ENCODE assay signal across 8 cellular contexts in genomic region chr13:37059136-37059847, GRCh38. TPM values are rescaled to one million over a fixed set of nuclear protein-coding genes. Genes with fewer than 3 reads are reported as not detected.
A peak's percentile ranks its signal among the peaks of the same experiment; 100 is the strongest.
DNase-seq lines count a peak whose midpoint lies in the region; ATAC-seq, FAIRE-seq and TF ChIP-seq lines count a peak whose summit lies in the region.

Gene SUPT20H (minus strand): TSS chr13:37059688. CDS start chr13:37051490, 8,198 bp downstream.

- peak within 1 kb of the TSS; percentile 76 for H2AK5ac ChIP-seq in trophoblast cell (ENCODE audit: low read length)

- H3K27me3 ChIP-seq in adipocyte (replicated peaks; ENCODE audit: control insufficient read depth, insufficient read depth, low read length): no peaks in the 10 kb centered on the region
- no peaks in the 10 kb centered on the region for H3K27me3 ChIP-seq in cardiac muscle cell
- H3K27me3 ChIP-seq in trophoblast cell (ENCODE audit: insufficient read depth, low read length): no peaks in the 10 kb centered on the region
- H3K27me3 ChIP-seq in tibial nerve: no peaks in the 10 kb centered on the region

- peaks cover 11% of the 10 kb centered on the region for H3K4me1 ChIP-seq in adipocyte (ENCODE audit: control insufficient read depth, insufficient read depth, low read length)
- peaks cover 5% of the 10 kb centered on the region for H3K4me1 ChIP-seq in cardiac muscle cell (ENCODE audit: low read depth)
- H3K4me1 ChIP-seq in trophoblast cell (ENCODE audit: control insufficient read depth in 1 of 2, insufficient read depth in 2 of 2, low read length in 2 of 2): peaks cover 0 to 4% of the 10 kb centered on the region in 2 experiments
- H3K4me1 ChIP-seq in tibial nerve: peaks cover 0 to 32% (median 0%) of the 10 kb centered on the region in 4 donors

- H2BK5ac ChIP-seq in trophoblast cell (ENCODE audit: low read depth, low read length, poor library complexity): peak within 1 kb of the TSS; percentile 62

- H3K36me3 ChIP-seq in adipocyte (ENCODE audit: control insufficient read depth, insufficient read depth, low read length, severe bottlenecking) (peaks cover 4% of the 10 kb centered on the region), cardiac muscle cell (no peaks in the 10 kb centered on the region), trophoblast cell (ENCODE audit: control insufficient read depth in 1 of 2, insufficient read depth in 2 of 2, low read length in 2 of 2) (peaks cover 4 to 5% of the 10 kb centered on the region in 2 experiments), tibial nerve (peaks cover 0 to 8% (median 0%) of the 10 kb centered on the region in 3 donors)

- H3K27ac ChIP-seq in cardiac muscle cell: peak within 1 kb of the TSS; percentile 84
- peak within 1 kb of the TSS; percentile 40 for H3K27ac ChIP-seq in trophoblast cell (ENCODE audit: low read depth, low read length)
- H3K27ac ChIP-seq in tibial nerve: peak within 1 kb of the TSS; percentile 85 to 98 (median 90)

- peak within 1 kb of the TSS; percentile 52 for H3K4ac ChIP-seq in trophoblast cell (ENCODE audit: low read depth, low read length)

- H2AFZ ChIP-seq in trophoblast cell (ENCODE audit: insufficient read depth, low read length, poor library complexity): peak within 1 kb of the TSS; percentile 75

- TF ChIP-seq POLR2A in GM12892 (IDR thresholded peaks at IDR 0.05; ENCODE audit: low read depth, low read length): peak; percentile 90
- peak; percentile 54 to 82 for TF ChIP-seq POLR2A in tibial nerve (IDR thresholded peaks at IDR 0.05)

- no peak within 1 kb of the TSS for H3K23ac ChIP-seq in trophoblast cell (ENCODE audit: low read length)

- no peak within 1 kb of the TSS for H2BK12ac ChIP-seq in trophoblast cell (ENCODE audit: low read length)

- peak within 1 kb of the TSS; percentile 68 for H3K4me2 ChIP-seq in trophoblast cell (ENCODE audit: low read length)

- H3K9me3 ChIP-seq in adipocyte (ENCODE audit: control insufficient read depth, low read length) (no peaks in the 10 kb centered on the region), cardiac muscle cell (ENCODE audit: low read depth) (no peaks in the 10 kb centered on the region), trophoblast cell (ENCODE audit: insufficient read depth, low read depth, low read length) (no peaks in the 10 kb centered on the region), tibial nerve (no peaks in the 10 kb centered on the region)

- H4K8ac ChIP-seq in trophoblast cell (ENCODE audit: low read depth, low read length): peak within 1 kb of the TSS; percentile 98

- peaks cover 4% of the 10 kb centered on the region for H3K79me1 ChIP-seq in trophoblast cell (ENCODE audit: low read length)

- TF ChIP-seq EP300 in tibial nerve (IDR thresholded peaks at IDR 0.05): peak in 1 of 2 donors; percentile 93

- peak within 1 kb of the TSS; percentile 92 for H3K4me3 ChIP-seq in adipocyte (ENCODE audit: low read length)
- peak within 1 kb of the TSS; percentile 59 for H3K4me3 ChIP-seq in cardiac muscle cell
- H3K4me3 ChIP-seq in trophoblast cell (ENCODE audit: low read depth, low read length): peak within 1 kb of the TSS; percentile 97
- peak within 1 kb of the TSS; percentile 82 to 97 (median 85) for H3K4me3 ChIP-seq in tibial nerve

- TF ChIP-seq CTCF in cardiac muscle cell (IDR thresholded peaks at IDR 0.05; ENCODE audit: low read depth, low read length): no peak
- TF ChIP-seq CTCF in tibial nerve (IDR thresholded peaks at IDR 0.05): peak in 1 of 5 experiments; percentile 38

- ATAC-seq in HG02798 (IDR thresholded peaks at IDR 0.05; ENCODE audit: poor library complexity, unreplicated experiment): peak; percentile 99

- H4K12ac ChIP-seq in trophoblast cell (ENCODE audit: low read depth, low read length): peak within 1 kb of the TSS; percentile 66

- WGBS in trophoblast cell (ENCODE audit: extremely low coverage, insufficient coverage, insufficient read length): no CpG with 5 or more reads among the region's 63 CpGs
- 0 to 1% methylated on average over 31 to 40 of the region's 63 CpGs for WGBS in tibial nerve, 2 donors

- peak within 1 kb of the TSS; percentile 85 for H3K9ac ChIP-seq in adipocyte (ENCODE audit: low read length)
- H3K9ac ChIP-seq in trophoblast cell (ENCODE audit: low read length): peak within 1 kb of the TSS; percentile 85

- H3K18ac ChIP-seq in trophoblast cell (ENCODE audit: low read length): peak within 1 kb of the TSS; percentile 92

- H3K14ac ChIP-seq in trophoblast cell (ENCODE audit: low read length): peak within 1 kb of the TSS; percentile 95

- peaks cover 14% of the 10 kb centered on the region for H3K79me2 ChIP-seq in trophoblast cell (ENCODE audit: control insufficient read depth, insufficient read depth, low read length, poor library complexity)

- no peak within 1 kb of the TSS for H2BK120ac ChIP-seq in trophoblast cell (ENCODE audit: insufficient read depth, low read length, poor library complexity)

- peak; percentile 96 for FAIRE-seq in GM12892 (lab: Jason Lieb, UNC)

- peak within 1 kb of the TSS; percentile 72 for H4K91ac ChIP-seq in trophoblast cell (ENCODE audit: low read depth, low read length)

- DNase-seq in GM12892 (ENCODE audit: insufficient read length) (peak; percentile 57), NCI-H1417 treated with DMSO at 0.1 percent for 48 hours (lab: John Stamatoyannopoulos, UW) (peak; percentile 41), T follicular helper cell (ENCODE audit: low read depth) (peak; percentile 91), adipocyte (ENCODE audit: low read depth) (peak; percentile 97), cardiac muscle cell (ENCODE audit: low read depth in 1 of 2, low spot score in 1 of 2) (peak; percentile 96), trophoblast cell (peak; percentile 92 to 93), tibial nerve (ENCODE audit: low spot score in 2 of 2) (peak; percentile 85 to 87)

RNA-seq across cellular contexts. Expression of gene SUPT20H, which starts in this region (rescaled TPM):
- polyA plus RNA-seq in GM12892 (2012; ENCODE audit: missing spikeins): 38.8 TPM
- total RNA-seq in cardiac muscle cell (40.9 and 49.8 TPM in 2 replicates), tibial nerve (10 to 100 TPM; 24.7 to 50.9 (median 40.6) TPM)
- polyA plus RNA-seq in cardiac muscle cell: 64.2 and 81.6 TPM in 2 replicates
- 86.7 and 88.4 TPM in 2 replicates for polyA plus RNA-seq in trophoblast cell (2013)

Comparison
In these comparisons a context has a peak if more than half of its experiments do, and no peak if none do; other contexts are left out.
1. Peak in every context shown above with its lines: DNase-seq, ATAC-seq, H3K4me3 ChIP-seq and H3K27ac ChIP-seq.
2. DNase-seq: peak in every context shown above with its lines; median percentile 97 in adipocyte; 96 in cardiac muscle cell; 92 in trophoblast cell; 91 in T follicular helper cell; 86 in tibial nerve; 57 in GM12892; 41 in NCI-H1417 treated with DMSO at 0.1 percent for 48 hours.
3. H3K27ac ChIP-seq: peak in every context shown above with its lines; median percentile 90 in tibial nerve; 84 in cardiac muscle cell; 40 in trophoblast cell.